15 cellular contexts compared by ENCODE assay signal in genomic region chr11:111846640-111847039, GRCh38. TPM values are rescaled to one million over a fixed set of nuclear protein-coding genes. Genes with fewer than 3 reads are reported as not detected.
DNase-seq lines count a peak whose midpoint lies in the region; ATAC-seq, FAIRE-seq and TF ChIP-seq lines count a peak whose summit lies in the region.
"Had no signal": no experiment of that assay in that cellular context is flagged by ENCODE, and none has a peak within 500 bp of the region (broad histone marks: within the 10 kb centered on the region; RNA-seq: fewer than 3 reads in every experiment).

No MANE protein-coding gene starts in this region.

- SMC1A ChIA-PET in GM12878 (lab: Charles Lee; ENCODE audit: uncharacterized antibody, unreplicated experiment): interaction anchor here (1.0 to 7.1 kb wide), 6 partner anchors 13 to 246 kb away, joined by 3 to 72 read pairs (median 4); no protein-coding TSS in a partner anchor

- in situ Hi-C loops in GM12878 (cut with MboI): no loop called here

- no peaks in the 10 kb centered on the region for H3K4me1 ChIP-seq in GM12878 (ENCODE audit: control insufficient read depth, insufficient read depth, low read length)
- peaks cover 0 to 45% of the 10 kb centered on the region in 2 donors for H3K4me1 ChIP-seq in left lung
- peaks cover 0 to 7% (median 0%) of the 10 kb centered on the region in 3 donors for H3K4me1 ChIP-seq in esophagus squamous epithelium
- H3K4me1 ChIP-seq: BE2C, SJSA1 had no signal

- no peaks in the 10 kb centered on the region; a peak in 1 of 4 replicates for H3K36me3 ChIP-seq in GM12878 (ENCODE audit: control insufficient read depth in 2 of 2, insufficient read depth in 2 of 2, low read length in 1 of 2)
- H3K36me3 ChIP-seq in left lung: peaks cover 0 to 55% of the 10 kb centered on the region in 2 donors
- no peaks in the 10 kb centered on the region for H3K36me3 ChIP-seq in H7 (replicated peaks; ENCODE audit: control insufficient read depth, insufficient read depth, low read length)
- H3K36me3 ChIP-seq in esophagus squamous epithelium: peaks cover 0 to 94% (median 0%) of the 10 kb centered on the region in 3 donors

- RAD21 ChIA-PET in GM12878 (lab: Charles Lee; ENCODE audit: unreplicated experiment): interaction anchor here (1.0 to 1.2 kb wide), 3 partner anchors 24 to 70 kb away, joined by 3 read pairs; no protein-coding TSS in a partner anchor

- ATAC-seq in GM12878: no peak
- peak; percentile 49 for ATAC-seq in left lung
- ATAC-seq: HepG2 had no signal

- WGBS in GM12878 (ENCODE audit: insufficient coverage, insufficient replicate concordance, low lambda C conversion rate, missing lambda C conversion rate): 100% methylated on average over 1 of the region's 1 CpG
- 11 to 21% methylated on average over 1 of the region's 1 CpG for WGBS in esophagus squamous epithelium, 2 donors

- intact Hi-C loops in GM12878 (cut with micrococcal nuclease; ENCODE audit: unreplicated experiment): loop anchor here (10.0 kb wide), 1 partner anchor 392 kb away; no protein-coding TSS in a partner anchor
- intact Hi-C loops in left lung (cut with DNase I): loop anchor here in 1 of 2 donors (10.0 kb wide), 1 partner anchor 262 kb away; no protein-coding TSS in a partner anchor
- intact Hi-C loops in esophagus squamous epithelium (cut with DNase I): no loop called here

- H3K27ac ChIP-seq in AG04450 (ENCODE audit: low read depth, low read length) (peak overlapping the region; percentile 34), GM12878 (ENCODE audit: control insufficient read depth, insufficient read depth) (no peak overlapping the region), left lung (peak overlapping the region in 1 of 2 donors; percentile 68), esophagus squamous epithelium (no peak overlapping the region)
- H3K27ac ChIP-seq: SJSA1, tibial artery had no signal

- no peak for TF ChIP-seq POLR2A in GM12878 (IDR thresholded peaks at IDR 0.05; ENCODE audit: low read depth, low read length)
- no peak for TF ChIP-seq POLR2A in esophagus squamous epithelium (IDR thresholded peaks at IDR 0.05)

- H3K9ac ChIP-seq in GM12878 (ENCODE audit: control insufficient read depth, insufficient read depth, low read length): no peak overlapping the region

- TF ChIP-seq RAD21 in GM12878 (IDR thresholded peaks at IDR 0.05; ENCODE audit: insufficient read depth, low read depth, low read length): no peak

- H3K4me3 ChIP-seq in AG04450 (ENCODE audit: low read depth, low read length) (no peak overlapping the region), GM12878 (no peak overlapping the region), left lung (no peak overlapping the region), H7 (ENCODE audit: insufficient read depth, low read depth, low read length) (no peak overlapping the region), esophagus squamous epithelium (no peak overlapping the region)
- H3K4me3 ChIP-seq: SJSA1, tibial artery had no signal

- H4K20me1 ChIP-seq in GM12878 (ENCODE audit: control insufficient read depth, insufficient read depth): no peaks in the 10 kb centered on the region

- no peaks in the 10 kb centered on the region for H3K9me3 ChIP-seq in AG04450 (ENCODE audit: control insufficient read depth, insufficient read depth, low read length)
- no peaks in the 10 kb centered on the region for H3K9me3 ChIP-seq in GM12878 (replicated peaks; ENCODE audit: control insufficient read depth, insufficient read depth, low read length)
- no peaks in the 10 kb centered on the region for H3K9me3 ChIP-seq in left lung
- no peaks in the 10 kb centered on the region for H3K9me3 ChIP-seq in esophagus squamous epithelium
- H3K9me3 ChIP-seq: BE2C, SJSA1, tibial artery had no signal

- CTCF ChIA-PET in AG04450 (lab: Charles Lee): interaction anchor here (0.8 to 2.2 kb wide), 9 partner anchors 13 to 282 kb away, joined by 3 to 8 read pairs (median 4); no protein-coding TSS in a partner anchor
- CTCF ChIA-PET in GM12878 (lab: Yijun Ruan, JAX): interaction anchor here (1.2 to 9.2 kb wide), 7 partner anchors 25 to 285 kb away, joined by 3 to 88 read pairs (median 4); partner anchors contain the start of genes ALG9 and SIK2

- H3K4me2 ChIP-seq in GM12878 (ENCODE audit: control insufficient read depth, insufficient read depth): no peak overlapping the region

- H3K27me3 ChIP-seq in AG04450 (ENCODE audit: control insufficient read depth, insufficient read depth, low read length) (no peaks in the 10 kb centered on the region), GM12878 (replicated peaks in 1 of 2; ENCODE audit: control insufficient read depth in 2 of 2, insufficient read depth in 2 of 2, low read length in 1 of 2) (no peaks in the 10 kb centered on the region), left lung (no peaks in the 10 kb centered on the region), H7 (ENCODE audit: control insufficient read depth, insufficient read depth, low read length) (no peaks in the 10 kb centered on the region), esophagus squamous epithelium (no peaks in the 10 kb centered on the region)
- H3K27me3 ChIP-seq: BE2C, SJSA1, tibial artery had no signal

- TF ChIP-seq EP300 in GM12878 (IDR thresholded peaks at IDR 0.05; ENCODE audit: borderline replicate concordance in 1 of 2, control insufficient read depth in 1 of 2, low read depth in 2 of 2, low read length in 2 of 2): no peak

- no TSS peak for BruUV-seq in GM12878 (replicated peaks; lab: Mats Ljungman, UMichigan)

- peak; percentile 63 for DNase-seq in AG04450 (ENCODE audit: low read depth, low spot score)
- DNase-seq in HS-5 (ENCODE audit: low read depth): peak; percentile 40
- no peak for DNase-seq in GM12878 (ENCODE audit: low read depth, low spot score)
- no peak for DNase-seq in left lung
- DNase-seq in H7: no peak
- DNase-seq in SIG-M5 (lab: John Stamatoyannopoulos, UW): no peak
- DNase-seq in esophagus squamous epithelium (lab: John Stamatoyannopoulos, UW): no peak
- DNase-seq in NCI-H446 (lab: John Stamatoyannopoulos, UW): no peak
- DNase-seq: BE2C, NCI-H2227 treated with DMSO at 0.1 percent for 48 hours, occipital lobe, tibial artery had no signal

- peak; percentile 31 for FAIRE-seq in GM12878 (lab: Jason Lieb, UNC)
- FAIRE-seq: HepG2, islet of Langerhans had no signal

- H2AFZ ChIP-seq in GM12878 (ENCODE audit: control insufficient read depth, low read depth, low read length): no peak overlapping the region

- TF ChIP-seq CTCF in AG04450 (IDR thresholded peaks at IDR 0.05; ENCODE audit: low read depth, low read length) (no peak), GM12878 (IDR thresholded peaks at IDR 0.05 in 2 of 3, conservative IDR thresholded peaks at IDR 0.05 in 1 of 3; ENCODE audit: control insufficient read depth in 2 of 3, extremely low read depth in 1 of 3, insufficient read depth in 1 of 3, low read depth in 3 of 3, low read length in 3 of 3) (no peak), left lung (IDR thresholded peaks at IDR 0.05) (no peak), esophagus squamous epithelium (IDR thresholded peaks at IDR 0.05) (no peak)

- POLR2A ChIA-PET in AG04450 (lab: Yijun Ruan, JAX): interaction anchor here (0.7 to 1.4 kb wide), 3 partner anchors 9 to 433 kb away, joined by 3 to 7 read pairs (median 3); no protein-coding TSS in a partner anchor
- POLR2A ChIA-PET in GM12878 (lab: Charles Lee): no interaction called here

- H3K79me2 ChIP-seq in GM12878 (ENCODE audit: control insufficient read depth, insufficient read depth, low read length): no peaks in the 10 kb centered on the region

RNA-seq across cellular contexts. Expression of gene ALG9, which starts 24.7 kb away (rescaled TPM):
- polyA plus RNA-seq in AG04450 (2011; rRNA removed): 31.7 and 40.0 TPM in 2 replicates
- polyA minus RNA-seq in AG04450 (2011; rRNA and poly(A)+ RNA removed): 37.0 and 57.9 TPM in 2 replicates
- total RNA-seq in GM12878 (2013; cell fraction: nucleolus; rRNA removed): 77.6 and 84.0 TPM in 2 replicates
- total RNA-seq in GM12878 (2014; rRNA removed): 26.8 and 31.0 TPM in 2 replicates
- 25.4 and 27.4 TPM in 2 replicates for total RNA-seq in GM12878 (2014; rRNA removed; fragmentation: Illumina TruSeq; extraction: Trizol)
- 22.5 and 22.7 TPM in 2 replicates for total RNA-seq in GM12878 (2021)
- 22.7 TPM for polyA plus RNA-seq in GM12878 (2011; ENCODE audit: low read depth)
- polyA plus RNA-seq in GM12878 (2011; rRNA removed): 41.6 and 44.5 TPM in 2 replicates
- 34.1 and 41.8 TPM in 2 replicates for polyA plus RNA-seq in GM12878 (2011; cell fraction: cytosol; rRNA removed)
- polyA plus RNA-seq in GM12878 (2011; cell fraction: nucleus; rRNA removed): 53.3 and 73.5 TPM in 2 replicates
- polyA plus RNA-seq in GM12878 (2012): 27.5 and 27.8 TPM in 2 replicates
- polyA plus RNA-seq in GM12878 (2014; fragmentation: Illumina TruSeq; extraction: Trizol): 33.4 and 40.3 TPM in 2 replicates
- 10 to 100 TPM; 10.8 to 22.1 TPM for polyA plus RNA-seq in GM12878 (2014; fragmentation: Nextera tagmentation; extraction: Ambion mirVana)
- polyA plus RNA-seq in GM12878 (2014; rRNA removed): 20.3 and 23.5 TPM in 2 replicates
- 10 to 100 TPM; 25.4 to 25.6 TPM for polyA plus RNA-seq in GM12878 (2016; fragmentation: Nextera tagmentation; extraction: Ambion mirVana)
- polyA minus RNA-seq in GM12878 (2011; rRNA and poly(A)+ RNA removed): 52.8 and 58.2 TPM in 2 replicates
- polyA minus RNA-seq in GM12878 (2011; cell fraction: cytosol; rRNA and poly(A)+ RNA removed): 14.6 and 20.1 TPM in 2 replicates
- 37.0 and 51.2 TPM in 2 replicates for polyA minus RNA-seq in GM12878 (2011; cell fraction: nucleus; rRNA and poly(A)+ RNA removed)
- 10 to 100 TPM; 27.5 to 31.2 TPM for total RNA-seq in left lung
- total RNA-seq in H7 (2014; rRNA removed; shearing (Covaris generic)): 17.4 and 23.3 TPM in 2 replicates
- 10 to 100 TPM; 18.7 to 29.4 (median 21.8) TPM for total RNA-seq in esophagus squamous epithelium

RNA-seq across cellular contexts. Expression of gene FDXACB1, which starts 32.3 kb away (rescaled TPM):
- polyA plus RNA-seq in AG04450 (2011; rRNA removed) (1.7 and 2.1 TPM in 2 replicates), GM12878 (2011; rRNA removed) (10.3 and 11.7 TPM in 2 replicates), GM12878 (2014; fragmentation: Illumina TruSeq; extraction: Trizol) (8.0 and 8.7 TPM in 2 replicates), GM12878 (2014; fragmentation: Nextera tagmentation; extraction: Ambion mirVana) (10 to 100 TPM in 1 of 2 experiments, 1 to 10 TPM in 1; 8.6 to 13.3 TPM), GM12878 (2014; rRNA removed) (7.3 and 7.5 TPM in 2 replicates), GM12878 (2016; fragmentation: Nextera tagmentation; extraction: Ambion mirVana) (10 to 100 TPM; 10.8 to 11.5 TPM)
- polyA minus RNA-seq in AG04450 (2011; rRNA and poly(A)+ RNA removed): 1.4 and 2.0 TPM in 2 replicates
- 6.6 and 6.9 TPM in 2 replicates for total RNA-seq in GM12878 (2013; cell fraction: nucleolus; rRNA removed)
- total RNA-seq in GM12878 (2014; rRNA removed) (9.1 and 9.3 TPM in 2 replicates), GM12878 (2014; rRNA removed; fragmentation: Illumina TruSeq; extraction: Trizol) (9.7 and 10.6 TPM in 2 replicates), GM12878 (2021) (6.8 and 7.4 TPM in 2 replicates), left lung (1 to 10 TPM; 1.7 to 4.1 TPM), esophagus squamous epithelium (1 to 10 TPM; 1.1 to 3.3 (median 2.8) TPM)
- 3.3 TPM for polyA plus RNA-seq in GM12878 (2011; ENCODE audit: low read depth)
- 6.2 and 6.6 TPM in 2 replicates for polyA plus RNA-seq in GM12878 (2011; cell fraction: cytosol; rRNA removed)
- 7.6 and 7.8 TPM in 2 replicates for polyA plus RNA-seq in GM12878 (2011; cell fraction: nucleus; rRNA removed)
- polyA plus RNA-seq in GM12878 (2012): 4.2 and 4.3 TPM in 2 replicates
- 9.9 and 11.0 TPM in 2 replicates for polyA minus RNA-seq in GM12878 (2011; rRNA and poly(A)+ RNA removed)
- 3.9 and 4.0 TPM in 2 replicates for polyA minus RNA-seq in GM12878 (2011; cell fraction: cytosol; rRNA and poly(A)+ RNA removed)
- 4.1 and 6.9 TPM in 2 replicates for polyA minus RNA-seq in GM12878 (2011; cell fraction: nucleus; rRNA and poly(A)+ RNA removed)
- total RNA-seq in H7 (2014; rRNA removed; shearing (Covaris generic)): 3.8 and 4.1 TPM in 2 replicates

RNA-seq across cellular contexts. Expression of gene CFAP68, which starts 32.7 kb away (rescaled TPM):
- polyA plus RNA-seq in AG04450 (2011; rRNA removed) (40.3 and 45.1 TPM in 2 replicates), GM12878 (2011; rRNA removed) (78.1 and 97.3 TPM in 2 replicates), GM12878 (2014; fragmentation: Illumina TruSeq; extraction: Trizol) (84.4 and 108 TPM in 2 replicates), GM12878 (2014; fragmentation: Nextera tagmentation; extraction: Ambion mirVana) (10 to 100 TPM; 72.7 to 83.7 TPM), GM12878 (2014; rRNA removed) (53.2 and 65.9 TPM in 2 replicates), GM12878 (2016; fragmentation: Nextera tagmentation; extraction: Ambion mirVana) (10 to 100 TPM; 60.7 to 61.8 TPM)
- 5.5 and 9.1 TPM in 2 replicates for polyA minus RNA-seq in AG04450 (2011; rRNA and poly(A)+ RNA removed)
- total RNA-seq in GM12878 (2013; cell fraction: nucleolus; rRNA removed): 11.4 and 14.3 TPM in 2 replicates
- total RNA-seq in GM12878 (2014; rRNA removed) (36.0 and 39.7 TPM in 2 replicates), GM12878 (2014; rRNA removed; fragmentation: Illumina TruSeq; extraction: Trizol) (54.2 and 62.3 TPM in 2 replicates), GM12878 (2021) (32.5 and 35.7 TPM in 2 replicates), left lung (10 to 100 TPM; 20.4 to 20.9 TPM), esophagus squamous epithelium (10 to 100 TPM; 12.7 to 28.8 (median 17.7) TPM)
- 17.5 TPM for polyA plus RNA-seq in GM12878 (2011; ENCODE audit: low read depth)
- 56.2 and 59.8 TPM in 2 replicates for polyA plus RNA-seq in GM12878 (2011; cell fraction: cytosol; rRNA removed)
- polyA plus RNA-seq in GM12878 (2011; cell fraction: nucleus; rRNA removed): 24.0 and 25.1 TPM in 2 replicates
- 60.7 and 66.4 TPM in 2 replicates for polyA plus RNA-seq in GM12878 (2012)
- polyA minus RNA-seq in GM12878 (2011; rRNA and poly(A)+ RNA removed): 31.2 and 54.1 TPM in 2 replicates
- 5.2 and 6.7 TPM in 2 replicates for polyA minus RNA-seq in GM12878 (2011; cell fraction: cytosol; rRNA and poly(A)+ RNA removed)
- 5.5 and 6.0 TPM in 2 replicates for polyA minus RNA-seq in GM12878 (2011; cell fraction: nucleus; rRNA and poly(A)+ RNA removed)
- total RNA-seq in H7 (2014; rRNA removed; shearing (Covaris generic)): 8.7 and 10.7 TPM in 2 replicates

Comparison
In these comparisons a context has a peak if more than half of its experiments do, and no peak if none do; other contexts are left out.
1. DNase-seq: peak in AG04450 (single experiment) and HS-5 (single experiment); none in GM12878 (single experiment), left lung (0 of 2), H7 (single experiment), SIG-M5 (single experiment), esophagus squamous epithelium (single experiment) and NCI-H446 (0 of 2).